ENCODE assay signal across 14 cellular contexts in genomic region chr22:37569921-37570660, GRCh38. TPM values are rescaled to one million over a fixed set of nuclear protein-coding genes. Genes with fewer than 3 reads are reported as not detected.
DNase-seq lines count a peak whose midpoint lies in the region; ATAC-seq and TF ChIP-seq lines count a peak whose summit lies in the region.
"Had no signal": no experiment of that assay in that cellular context is flagged by ENCODE, and none has a peak within 500 bp of the region (broad histone marks: within the 10 kb centered on the region; RNA-seq: fewer than 3 reads in every experiment).

No MANE protein-coding gene starts in this region.

- DNase-seq in body of pancreas = peak; percentile 97 to 100 (median 99)
- peak; percentile 87 to 96 (median 94) for DNase-seq in right lobe of liver
- DNase-seq in suprapubic skin (ENCODE audit: low spot score in 2 of 2) = no peak
- DNase-seq in activated gamma-delta T cell (lab: John Stamatoyannopoulos, UW) = no peak
- DNase-seq in sigmoid colon = no peak
- DNase-seq in aorta = no peak
- no peak for DNase-seq in dedifferentiated amniotic fluid mesenchymal stem cell (ENCODE audit: extremely low spot score)
- DNase-seq: activated CD4-positive, alpha-beta T cell treated with anti-CD3 and anti-CD28 coated beads, Interleukin-2, amount 10 ng/mL, durations not matched to agents 7 days and 5 days; hippocampal formation had no signal

- intact Hi-C loops in body of pancreas (cut with DNase I) (no loop called here), right lobe of liver (cut with DNase I) (no loop called here), sigmoid colon (cut with DNase I) (no loop called here), aorta (cut with DNase I) (loop anchor here in 1 of 2 donors (5.0 kb wide), 1 partner anchor 33 kb away; no protein-coding TSS in a partner anchor)

- TF ChIP-seq CTCF in body of pancreas (IDR thresholded peaks at IDR 0.05) (no peak), right lobe of liver (IDR thresholded peaks at IDR 0.05) (no peak), suprapubic skin (IDR thresholded peaks at IDR 0.05) (no peak), sigmoid colon (IDR thresholded peaks at IDR 0.05) (no peak)

- H3K27me3 ChIP-seq in body of pancreas = no peaks in the 10 kb centered on the region
- H3K27me3 ChIP-seq in right lobe of liver = no peaks in the 10 kb centered on the region
- no peaks in the 10 kb centered on the region for H3K27me3 ChIP-seq in suprapubic skin
- H3K27me3 ChIP-seq in sigmoid colon = no peaks in the 10 kb centered on the region
- H3K27me3 ChIP-seq in aorta (ENCODE audit: control insufficient read depth in 1 of 2, insufficient read depth in 2 of 2, low read length in 1 of 2) = no peaks in the 10 kb centered on the region

- H3K4me1 ChIP-seq in body of pancreas (peaks cover 95% of the 10 kb centered on the region), right lobe of liver (peaks cover 0 to 72% (median 45%) of the 10 kb centered on the region in 4 donors), suprapubic skin (peaks cover 49% of the 10 kb centered on the region), sigmoid colon (peaks cover 0 to 41% (median 30%) of the 10 kb centered on the region in 4 donors), aorta (ENCODE audit: control insufficient read depth in 1 of 2, insufficient read depth in 2 of 2, low read length in 2 of 2) (no peaks in the 10 kb centered on the region)

- WGBS in body of pancreas, 2 donors = 14 to 21% methylated on average over 6 to 9 of the region's 9 CpGs
- WGBS in right lobe of liver (ENCODE audit: insufficient coverage, low coverage, low lambda C conversion rate, missing lambda C conversion rate) = 37% methylated on average over 8 of the region's 9 CpGs
- WGBS in suprapubic skin = 50% methylated on average over 9 of the region's 9 CpGs
- 13 to 58% methylated on average over 9 of the region's 9 CpGs for WGBS in sigmoid colon, 2 donors
- WGBS in aorta, 2 donors = 49 to 57% methylated on average over 9 of the region's 9 CpGs

- H3K4me3 ChIP-seq in body of pancreas (no peak overlapping the region), right lobe of liver (peak overlapping the region in 1 of 3 donors; percentile 13), suprapubic skin (no peak overlapping the region), sigmoid colon (no peak overlapping the region), aorta (ENCODE audit: low read length in 2 of 2) (no peak overlapping the region)

- H3K27ac ChIP-seq in body of pancreas (peak overlapping the region; percentile 99 to 100 (median 99)), right lobe of liver (peak overlapping the region; percentile 43 to 99 (median 68)), suprapubic skin (peak overlapping the region; percentile 42), sigmoid colon (peak overlapping the region in 2 of 4 donors; percentile 10 to 26), aorta (ENCODE audit: low read depth in 1 of 2, low read length in 2 of 2) (no peak overlapping the region)

- TF ChIP-seq POLR2A in body of pancreas (IDR thresholded peaks at IDR 0.05) (peak in 2 of 3 donors; percentile 2 to 25), right lobe of liver (IDR thresholded peaks at IDR 0.05) (peak; percentile 32), suprapubic skin (IDR thresholded peaks at IDR 0.05) (no peak), sigmoid colon (IDR thresholded peaks at IDR 0.05) (no peak)

- H3K9me3 ChIP-seq in body of pancreas (no peaks in the 10 kb centered on the region), right lobe of liver (no peaks in the 10 kb centered on the region), suprapubic skin (no peaks in the 10 kb centered on the region), sigmoid colon (no peaks in the 10 kb centered on the region), aorta (ENCODE audit: control insufficient read depth, low read length) (no peaks in the 10 kb centered on the region)

- no peak for TF ChIP-seq EP300 in Ishikawa (IDR thresholded peaks at IDR 0.05; ENCODE audit: borderline replicate concordance)
- no peak for TF ChIP-seq EP300 in suprapubic skin (IDR thresholded peaks at IDR 0.05)
- no peak for TF ChIP-seq EP300 in sigmoid colon (IDR thresholded peaks at IDR 0.05)

- H3K36me3 ChIP-seq in body of pancreas (replicated peaks in 1 of 2; ENCODE audit: insufficient read depth in 1 of 2, low read depth in 2 of 2) (peaks cover 0 to 10% of the 10 kb centered on the region in 2 donors), right lobe of liver (peaks cover 0 to 19% (median 7%) of the 10 kb centered on the region in 4 donors), suprapubic skin (peaks cover 30% of the 10 kb centered on the region), sigmoid colon (peaks cover 0 to 20% (median 10%) of the 10 kb centered on the region in 4 donors), aorta (ENCODE audit: control insufficient read depth in 1 of 2, insufficient read depth in 2 of 2, low read length in 1 of 2) (peaks cover 0 to 2% of the 10 kb centered on the region in 2 donors)

- ATAC-seq in body of pancreas (peak; percentile 73), right lobe of liver (peak; percentile 47 to 67 (median 61)), aorta (ENCODE audit: low FRiP score) (no peak)

- TF ChIP-seq RAD21 in Ishikawa (IDR thresholded peaks at IDR 0.05; ENCODE audit: low read depth) = no peak

TF ChIP-seq in Ishikawa, 13 proteins besides CTCF, POLR2A, EP300 and RAD21 (continues in another document):
- TF ChIP-seq REST (IDR thresholded peaks at IDR 0.05; ENCODE audit: low read depth) (no peak), CEBPB (IDR thresholded peaks at IDR 0.05) (no peak), ZBTB7A (IDR thresholded peaks at IDR 0.05; ENCODE audit: low read depth) (no peak), EGR1 (IDR thresholded peaks at IDR 0.05) (no peak), YY1 (IDR thresholded peaks at IDR 0.05; ENCODE audit: low read depth) (no peak; the same call in 1 of the 2 replicates), NFIC (IDR thresholded peaks at IDR 0.05) (peak; percentile 50), CREB1 (IDR thresholded peaks at IDR 0.05; ENCODE audit: low read depth) (no peak), USF1 (IDR thresholded peaks at IDR 0.05) (no peak), TCF12 (IDR thresholded peaks at IDR 0.05; ENCODE audit: low read depth) (no peak), TEAD4 (IDR thresholded peaks at IDR 0.05) (no peak)

RNA-seq across cellular contexts. Expression of gene LGALS2, which starts 9.8 kb away (rescaled TPM):
- total RNA-seq in body of pancreas (10 to 100 TPM; 19.2 to 68.9 TPM), right lobe of liver (under 1 TPM in 1 of 6 experiments, not detected in 5; 0.64 TPM), suprapubic skin (not detected), sigmoid colon (not detected), aorta (1 to 10 TPM in 1 of 2 donors, not detected in 1; 2.1 TPM)
- polyA plus RNA-seq in sigmoid colon (100 to 1,000 TPM in 2 of 3 donors, 10 to 100 TPM in 1; 61.9 to 155 (median 147) TPM), aorta (10 to 100 TPM in 1 of 2 donors, not detected in 1; 22.8 TPM)
- total RNA-seq: activated CD4-positive, alpha-beta T cell treated with anti-CD3 and anti-CD28 coated beads, Interleukin-2, amount 10 ng/mL, durations not matched to agents 7 days and 5 days; bronchial epithelial cell; Daoy; epithelial cell of proximal tubule had no signal
- polyA plus RNA-seq: BJ had no signal

RNA-seq across cellular contexts. Expression of gene CDC42EP1, which starts 9.8 kb away (rescaled TPM):
- 10 to 100 TPM; 73.2 to 84.7 TPM for total RNA-seq in body of pancreas
- total RNA-seq in right lobe of liver = 100 to 1,000 TPM in 1 of 6 experiments, 10 to 100 TPM in 5; 29.2 to 117 (median 68.0) TPM
- total RNA-seq in suprapubic skin = 10 to 100 TPM; 32.1 to 93.7 (median 80.9) TPM
- 10 to 100 TPM; 14.6 to 28.0 (median 20.7) TPM for total RNA-seq in sigmoid colon
- 10 to 100 TPM; 22.2 to 64.1 (median 24.6) TPM for polyA plus RNA-seq in sigmoid colon
- 10 to 100 TPM; 69.1 to 76.3 TPM for total RNA-seq in aorta
- polyA plus RNA-seq in aorta = 10 to 100 TPM; 26.0 to 44.6 TPM

RNA-seq across cellular contexts. Expression of gene GGA1, which starts 38.5 kb away (rescaled TPM):
- total RNA-seq in body of pancreas = 10 to 100 TPM; 38.4 to 42.5 TPM
- 10 to 100 TPM; 18.4 to 27.3 (median 24.1) TPM for total RNA-seq in right lobe of liver
- total RNA-seq in suprapubic skin = 100 to 1,000 TPM in 1 of 4 donors, 10 to 100 TPM in 3; 52.8 to 124 (median 65.3) TPM
- 10 to 100 TPM; 26.4 to 59.8 (median 42.3) TPM for total RNA-seq in sigmoid colon
- polyA plus RNA-seq in sigmoid colon = 10 to 100 TPM; 25.2 to 77.4 (median 34.4) TPM
- total RNA-seq in aorta = 10 to 100 TPM; 35.7 to 62.7 TPM
- 10 to 100 TPM; 14.4 to 68.7 TPM for polyA plus RNA-seq in aorta

RNA-seq across cellular contexts. Expression of gene CARD10, which starts 50.9 kb away (rescaled TPM):
- 10 to 100 TPM; 17.4 to 28.7 TPM for total RNA-seq in body of pancreas
- total RNA-seq in right lobe of liver = 10 to 100 TPM in 5 of 6 experiments, 1 to 10 TPM in 1; 9.0 to 27.8 (median 14.2) TPM
- total RNA-seq in suprapubic skin = 10 to 100 TPM; 12.2 to 17.3 (median 14.8) TPM
- total RNA-seq in sigmoid colon = 1 to 10 TPM; 2.8 to 8.6 (median 3.5) TPM
- polyA plus RNA-seq in sigmoid colon = 10 to 100 TPM; 31.8 to 41.0 (median 37.7) TPM
- total RNA-seq in aorta = 10 to 100 TPM; 10.1 to 24.9 TPM
- 1 to 10 TPM; 2.2 to 8.8 TPM for polyA plus RNA-seq in aorta
- total RNA-seq: activated CD4-positive, alpha-beta T cell treated with anti-CD3 and anti-CD28 coated beads, Interleukin-2, amount 10 ng/mL, durations not matched to agents 7 days and 5 days had no signal

Comparison
In these comparisons a context has a peak if more than half of its experiments do, and no peak if none do; other contexts are left out.
1. DNase-seq: peak in body of pancreas (4 of 4) and right lobe of liver (3 of 3); none in suprapubic skin (0 of 2), activated gamma-delta T cell (single experiment), sigmoid colon (single experiment), aorta (0 of 2) and dedifferentiated amniotic fluid mesenchymal stem cell (single experiment).
2. H3K27ac ChIP-seq: peak in body of pancreas (4 of 4), right lobe of liver (3 of 3) and suprapubic skin (single experiment); none in aorta (0 of 2).
3. POLR2A ChIP-seq: peak in body of pancreas (2 of 3) and right lobe of liver (single experiment); none in suprapubic skin (0 of 2) and sigmoid colon (0 of 2).
4. RNA of gene LGALS2, which starts 9.8 kb away (total RNA-seq): 19.2 to 68.9 TPM in body of pancreas; 2.1 TPM in aorta, 0.64 TPM in right lobe of liver, not detected in suprapubic skin and not detected in sigmoid colon; every median in the first group is over 4 times any median in the second.